In genomic region chr1:32334864-32335618, GRCh38 we compare ENCODE assay signal across 1 cellular context.
TF ChIP-seq lines count a peak whose summit lies in the region.

No MANE protein-coding gene starts in this region.

TF ChIP-seq in K562, 482 proteins besides CTCF, POLR2A, EP300 and RAD21 (continued from another document and continues in another):
- peak; percentile 64 for TF ChIP-seq MYC (IDR thresholded peaks at IDR 0.05; ENCODE audit: low read depth, low read length)
- TF ChIP-seq MYC (CRISPR knock-in tag; IDR thresholded peaks at IDR 0.05; ENCODE audit: borderline replicate concordance, low read depth): no peak
- peak; percentile 96 for TF ChIP-seq CTCFL (IDR thresholded peaks at IDR 0.05; ENCODE audit: borderline replicate concordance, insufficient read depth, low read depth, low read length, poor library complexity, severe bottlenecking)
- TF ChIP-seq PRDM10 (IDR thresholded peaks at IDR 0.05; ENCODE audit: partially characterized antibody): peak; percentile 24
- TF ChIP-seq EGR1 (conservative IDR thresholded peaks at IDR 0.05): peak; percentile 71
- no peak for TF ChIP-seq CREB1 (IDR thresholded peaks at IDR 0.05)
- peak; percentile 62 for TF ChIP-seq CREB1 (CRISPR knock-in tag; IDR thresholded peaks at IDR 0.05)
- TF ChIP-seq, protein P1, sequence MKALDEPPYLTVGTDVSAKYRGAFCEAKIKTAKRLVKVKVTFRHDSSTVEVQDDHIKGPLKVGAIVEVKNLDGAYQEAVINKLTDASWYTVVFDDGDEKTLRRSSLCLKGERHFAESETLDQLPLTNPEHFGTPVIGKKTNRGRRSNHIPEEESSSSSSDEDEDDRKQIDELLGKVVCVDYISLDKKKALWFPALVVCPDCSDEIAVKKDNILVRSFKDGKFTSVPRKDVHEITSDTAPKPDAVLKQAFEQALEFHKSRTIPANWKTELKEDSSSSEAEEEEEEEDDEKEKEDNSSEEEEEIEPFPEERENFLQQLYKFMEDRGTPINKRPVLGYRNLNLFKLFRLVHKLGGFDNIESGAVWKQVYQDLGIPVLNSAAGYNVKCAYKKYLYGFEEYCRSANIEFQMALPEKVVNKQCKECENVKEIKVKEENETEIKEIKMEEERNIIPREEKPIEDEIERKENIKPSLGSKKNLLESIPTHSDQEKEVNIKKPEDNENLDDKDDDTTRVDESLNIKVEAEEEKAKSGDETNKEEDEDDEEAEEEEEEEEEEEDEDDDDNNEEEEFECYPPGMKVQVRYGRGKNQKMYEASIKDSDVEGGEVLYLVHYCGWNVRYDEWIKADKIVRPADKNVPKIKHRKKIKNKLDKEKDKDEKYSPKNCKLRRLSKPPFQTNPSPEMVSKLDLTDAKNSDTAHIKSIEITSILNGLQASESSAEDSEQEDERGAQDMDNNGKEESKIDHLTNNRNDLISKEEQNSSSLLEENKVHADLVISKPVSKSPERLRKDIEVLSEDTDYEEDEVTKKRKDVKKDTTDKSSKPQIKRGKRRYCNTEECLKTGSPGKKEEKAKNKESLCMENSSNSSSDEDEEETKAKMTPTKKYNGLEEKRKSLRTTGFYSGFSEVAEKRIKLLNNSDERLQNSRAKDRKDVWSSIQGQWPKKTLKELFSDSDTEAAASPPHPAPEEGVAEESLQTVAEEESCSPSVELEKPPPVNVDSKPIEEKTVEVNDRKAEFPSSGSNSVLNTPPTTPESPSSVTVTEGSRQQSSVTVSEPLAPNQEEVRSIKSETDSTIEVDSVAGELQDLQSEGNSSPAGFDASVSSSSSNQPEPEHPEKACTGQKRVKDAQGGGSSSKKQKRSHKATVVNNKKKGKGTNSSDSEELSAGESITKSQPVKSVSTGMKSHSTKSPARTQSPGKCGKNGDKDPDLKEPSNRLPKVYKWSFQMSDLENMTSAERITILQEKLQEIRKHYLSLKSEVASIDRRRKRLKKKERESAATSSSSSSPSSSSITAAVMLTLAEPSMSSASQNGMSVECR (CRISPR knock-in tag; IDR thresholded peaks at IDR 0.05): peak; percentile 29; the same call in 1 of the 2 replicates
- TF ChIP-seq BRCA1 (IDR thresholded peaks at IDR 0.05): no peak
- no peak for TF ChIP-seq BRCA1 (CRISPR knock-in tag; IDR thresholded peaks at IDR 0.05)
- peak; percentile 25; the same call in 1 of the 2 replicates for TF ChIP-seq TCF3 (CRISPR knock-in tag; IDR thresholded peaks at IDR 0.05)
- TF ChIP-seq ERF (CRISPR knock-in tag; IDR thresholded peaks at IDR 0.05): peak; percentile 60; the same call in 1 of the 2 replicates
- no peak for TF ChIP-seq GTF2A2 (tag; IDR thresholded peaks at IDR 0.05)
- no peak for TF ChIP-seq MEF2A (IDR thresholded peaks at IDR 0.05; ENCODE audit: control insufficient read depth, low read depth, low read length)
- TF ChIP-seq CBX1 (IDR thresholded peaks at IDR 0.05; ENCODE audit: low read depth): peak; percentile 53; the same call in 1 of the 2 replicates
- no peak for TF ChIP-seq SMARCA5 (IDR thresholded peaks at IDR 0.05)
- no peak for TF ChIP-seq XRCC3 (IDR thresholded peaks at IDR 0.05)
- TF ChIP-seq E2F4 (CRISPR knock-in tag; IDR thresholded peaks at IDR 0.05; ENCODE audit: low read depth): peak; percentile 61; the same call in 1 of the 2 replicates
- TF ChIP-seq, protein P2, sequence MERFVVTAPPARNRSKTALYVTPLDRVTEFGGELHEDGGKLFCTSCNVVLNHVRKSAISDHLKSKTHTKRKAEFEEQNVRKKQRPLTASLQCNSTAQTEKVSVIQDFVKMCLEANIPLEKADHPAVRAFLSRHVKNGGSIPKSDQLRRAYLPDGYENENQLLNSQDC (CRISPR knock-in tag; IDR thresholded peaks at IDR 0.05): no peak
- TF ChIP-seq RNF2 (IDR thresholded peaks at IDR 0.05): peak; percentile 45; the same call in 1 of the 2 replicates
- TF ChIP-seq PRPF4 (IDR thresholded peaks at IDR 0.05; ENCODE audit: insufficient read depth, low read depth, low read length, poor library complexity, severe bottlenecking): peak; percentile 60
- no peak for TF ChIP-seq GTF3C2 (IDR thresholded peaks at IDR 0.05; ENCODE audit: borderline replicate concordance, extremely low read depth, insufficient read length)
- no peak for TF ChIP-seq ZNF644 (tag; IDR thresholded peaks at IDR 0.05; ENCODE audit: low read depth)
- TF ChIP-seq MAZ (CRISPR knock-in tag; conservative IDR thresholded peaks at IDR 0.05 in 1 of 2, IDR thresholded peaks at IDR 0.05 in 1 of 2): peak; percentile 98 to 99
- TF ChIP-seq DACH1 (IDR thresholded peaks at IDR 0.05; ENCODE audit: partially characterized antibody): no peak
- TF ChIP-seq ZNF449 (CRISPR knock-in tag; IDR thresholded peaks at IDR 0.05): no peak
- no peak for TF ChIP-seq SAP30 (IDR thresholded peaks at IDR 0.05; ENCODE audit: borderline replicate concordance, insufficient read depth, low read depth, low read length, poor library complexity, severe bottlenecking)
- TF ChIP-seq CREM (IDR thresholded peaks at IDR 0.05; ENCODE audit: low read depth): peak; percentile 36; the same call in 1 of the 2 replicates
- TF ChIP-seq, protein P3, sequence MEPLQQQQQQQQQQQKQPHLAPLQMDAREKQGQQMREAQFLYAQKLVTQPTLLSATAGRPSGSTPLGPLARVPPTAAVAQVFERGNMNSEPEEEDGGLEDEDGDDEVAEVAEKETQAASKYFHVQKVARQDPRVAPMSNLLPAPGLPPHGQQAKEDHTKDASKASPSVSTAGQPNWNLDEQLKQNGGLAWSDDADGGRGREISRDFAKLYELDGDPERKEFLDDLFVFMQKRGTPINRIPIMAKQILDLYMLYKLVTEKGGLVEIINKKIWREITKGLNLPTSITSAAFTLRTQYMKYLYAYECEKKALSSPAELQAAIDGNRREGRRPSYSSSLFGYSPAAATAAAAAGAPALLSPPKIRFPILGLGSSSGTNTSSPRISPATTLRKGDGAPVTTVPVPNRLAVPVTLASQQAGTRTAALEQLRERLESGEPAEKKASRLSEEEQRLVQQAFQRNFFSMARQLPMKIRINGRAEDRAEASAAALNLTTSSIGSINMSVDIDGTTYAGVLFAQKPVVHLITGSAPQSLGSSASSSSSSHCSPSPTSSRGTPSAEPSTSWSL (CRISPR knock-in tag; IDR thresholded peaks at IDR 0.05; ENCODE audit: borderline replicate concordance): no peak
- TF ChIP-seq, protein P4, sequence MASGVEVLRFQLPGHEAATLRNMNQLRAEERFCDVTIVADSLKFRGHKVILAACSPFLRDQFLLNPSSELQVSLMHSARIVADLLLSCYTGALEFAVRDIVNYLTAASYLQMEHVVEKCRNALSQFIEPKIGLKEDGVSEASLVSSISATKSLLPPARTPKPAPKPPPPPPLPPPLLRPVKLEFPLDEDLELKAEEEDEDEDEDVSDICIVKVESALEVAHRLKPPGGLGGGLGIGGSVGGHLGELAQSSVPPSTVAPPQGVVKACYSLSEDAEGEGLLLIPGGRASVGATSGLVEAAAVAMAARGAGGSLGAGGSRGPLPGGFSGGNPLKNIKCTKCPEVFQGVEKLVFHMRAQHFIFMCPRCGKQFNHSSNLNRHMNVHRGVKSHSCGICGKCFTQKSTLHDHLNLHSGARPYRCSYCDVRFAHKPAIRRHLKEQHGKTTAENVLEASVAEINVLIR (CRISPR knock-in tag; IDR thresholded peaks at IDR 0.05): no peak
- TF ChIP-seq, protein P5, sequence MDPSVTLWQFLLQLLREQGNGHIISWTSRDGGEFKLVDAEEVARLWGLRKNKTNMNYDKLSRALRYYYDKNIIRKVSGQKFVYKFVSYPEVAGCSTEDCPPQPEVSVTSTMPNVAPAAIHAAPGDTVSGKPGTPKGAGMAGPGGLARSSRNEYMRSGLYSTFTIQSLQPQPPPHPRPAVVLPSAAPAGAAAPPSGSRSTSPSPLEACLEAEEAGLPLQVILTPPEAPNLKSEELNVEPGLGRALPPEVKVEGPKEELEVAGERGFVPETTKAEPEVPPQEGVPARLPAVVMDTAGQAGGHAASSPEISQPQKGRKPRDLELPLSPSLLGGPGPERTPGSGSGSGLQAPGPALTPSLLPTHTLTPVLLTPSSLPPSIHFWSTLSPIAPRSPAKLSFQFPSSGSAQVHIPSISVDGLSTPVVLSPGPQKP (CRISPR knock-in tag; IDR thresholded peaks at IDR 0.05): no peak
- TF ChIP-seq, protein P6, sequence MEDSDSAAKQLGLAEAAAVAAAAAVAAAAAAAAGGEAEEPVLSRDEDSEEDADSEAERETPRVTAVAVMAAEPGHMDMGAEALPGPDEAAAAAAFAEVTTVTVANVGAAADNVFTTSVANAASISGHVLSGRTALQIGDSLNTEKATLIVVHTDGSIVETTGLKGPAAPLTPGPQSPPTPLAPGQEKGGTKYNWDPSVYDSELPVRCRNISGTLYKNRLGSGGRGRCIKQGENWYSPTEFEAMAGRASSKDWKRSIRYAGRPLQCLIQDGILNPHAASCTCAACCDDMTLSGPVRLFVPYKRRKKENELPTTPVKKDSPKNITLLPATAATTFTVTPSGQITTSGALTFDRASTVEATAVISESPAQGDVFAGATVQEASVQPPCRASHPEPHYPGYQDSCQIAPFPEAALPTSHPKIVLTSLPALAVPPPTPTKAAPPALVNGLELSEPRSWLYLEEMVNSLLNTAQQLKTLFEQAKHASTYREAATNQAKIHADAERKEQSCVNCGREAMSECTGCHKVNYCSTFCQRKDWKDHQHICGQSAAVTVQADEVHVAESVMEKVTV (CRISPR knock-in tag; IDR thresholded peaks at IDR 0.05): peak; percentile 62; the same call in 1 of the 2 replicates
- TF ChIP-seq KLF1 (tag; IDR thresholded peaks at IDR 0.05): no peak
- TF ChIP-seq U2AF1 (optimal IDR thresholded peaks at IDR 0.05; ENCODE audit: low read depth, low read length): peak; percentile 94
- TF ChIP-seq ZNF232 (CRISPR knock-in tag; IDR thresholded peaks at IDR 0.05): 0 out of 2 replicates have a peak, but pooled peaks have one; percentile 76
- no peak for TF ChIP-seq SNRNP70 (optimal IDR thresholded peaks at IDR 0.05; ENCODE audit: low read depth, low read length)
